Comparison of ENCODE assay signal across 20 cellular contexts in genomic region chr22:39453765-39454378, GRCh38. TPM values are rescaled to one million over a fixed set of nuclear protein-coding genes. Genes with fewer than 3 reads are reported as not detected.
A peak's percentile ranks its signal among the peaks of the same experiment; 100 is the strongest.
DNase-seq lines count a peak whose midpoint lies in the region; ATAC-seq and TF ChIP-seq lines count a peak whose summit lies in the region.
"Had no signal": no experiment of that assay in that cellular context is flagged by ENCODE, and none has a peak within 500 bp of the region (broad histone marks: within the 10 kb centered on the region; RNA-seq: fewer than 3 reads in every experiment).

No MANE protein-coding gene starts in this region.

- H3K9me3 ChIP-seq in HEK293 (ENCODE audit: control insufficient read depth, insufficient read depth, low read depth, low read length) (no peaks in the 10 kb centered on the region), gastroesophageal sphincter (no peaks in the 10 kb centered on the region)
- H3K9me3 ChIP-seq: prostate gland, testis had no signal

- H3K27me3 Mint-ChIP-seq in stimulated activated memory B cell treated with anti-CD40 and anti-IgM and Interleukin-4, amounts not matched to agents 10 μg/mL and 1 μg/mL and 100 μg/mL, for 72 hours, result no peaks in the 10 kb centered on the region

- H3K36me3 ChIP-seq in HEK293 (ENCODE audit: control insufficient read depth in 2 of 2, insufficient read depth in 1 of 2, low read length in 2 of 2) (no peaks in the 10 kb centered on the region), gastroesophageal sphincter (no peaks in the 10 kb centered on the region)
- H3K36me3 ChIP-seq: prostate gland had no signal

- H3K36me3 Mint-ChIP-seq in stimulated activated memory B cell treated with anti-CD40 and anti-IgM and Interleukin-4, amounts not matched to agents 10 μg/mL and 1 μg/mL and 100 μg/mL, for 72 hours, result peaks cover 12% of the 10 kb centered on the region

- TF ChIP-seq CTCF in HEK293 (tag by site-specific recombination; IDR thresholded peaks at IDR 0.05), result no peak
- TF ChIP-seq CTCF in gastroesophageal sphincter (IDR thresholded peaks at IDR 0.05), result no peak

- no peak overlapping the region for H3K4me3 ChIP-seq in HEK293 (ENCODE audit: low read depth, low read length)
- H3K4me3 ChIP-seq in gastroesophageal sphincter, result no peak overlapping the region
- H3K4me3 ChIP-seq: prostate gland, testis had no signal

- WGBS in gastroesophageal sphincter (ENCODE audit: low coverage in 1 of 2), 2 donors, result 50 to 70% methylated on average over 2 to 4 of the region's 9 CpGs

- TF ChIP-seq POLR2A in gastroesophageal sphincter (IDR thresholded peaks at IDR 0.05), result no peak

- no peak overlapping the region for H3K4me3 Mint-ChIP-seq in stimulated activated memory B cell treated with anti-CD40 and anti-IgM and Interleukin-4, amounts not matched to agents 10 μg/mL and 1 μg/mL and 100 μg/mL, for 72 hours
- H3K4me3 Mint-ChIP-seq: activated naive CD4-positive, alpha-beta T cell treated with anti-CD3 and anti-CD28 coated beads for 36 hours; T-helper 17 cell had no signal

- POLR2A ChIA-PET in HEK293 (lab: Yijun Ruan, JAX), result interaction anchor here (0.7 to 1.6 kb wide), 5 partner anchors 48 to 70 kb away, joined by 3 to 5 read pairs (median 3); partner anchors contain the start of genes ATF4, MIEF1 and TAB1

- peak; percentile 75 for DNase-seq in OCI-M1 (lab: John Stamatoyannopoulos, UW)
- peak; percentile 91 for DNase-seq in islet precursor cell
- no peak for DNase-seq in activated CD4-positive, alpha-beta T cell treated with anti-CD3 and anti-CD28 coated beads, Interleukin-2, amount 50 U/mL, for 4 hours
- DNase-seq in SHP77 (lab: John Stamatoyannopoulos, UW), result no peak
- DNase-seq: activated CD4-positive, CD25-positive, alpha-beta regulatory T cell treated with anti-CD3 and anti-CD28 coated beads, Interleukin-2, amount 50 U/mL, for 72 hours; activated CD8-positive, alpha-beta memory T cell treated with anti-CD3 and anti-CD28 coated beads, Interleukin-2, amount 50 U/mL, for 48 hours; activated naive CD4-positive, alpha-beta T cell treated with anti-CD3 and anti-CD28 coated beads for 36 hours; DMS79 treated with DMSO at 0.1 percent for 48 hours; glutamatergic neuron; NCI-H2029; NCI-H748 treated with DMSO at 0.1 percent for 48 hours; T-helper 17 cell had no signal

- peaks cover 80% of the 10 kb centered on the region for H3K4me1 Mint-ChIP-seq in stimulated activated memory B cell treated with anti-CD40 and anti-IgM and Interleukin-4, amounts not matched to agents 10 μg/mL and 1 μg/mL and 100 μg/mL, for 72 hours

- peaks cover 39% of the 10 kb centered on the region for H3K27me3 ChIP-seq in gastroesophageal sphincter
- H3K27me3 ChIP-seq: testis had no signal

- TF ChIP-seq EP300 in gastroesophageal sphincter (IDR thresholded peaks at IDR 0.05), result no peak

- no peak for ATAC-seq in stimulated activated memory B cell treated with anti-CD40 and anti-IgM and Interleukin-4, amounts not matched to agents 10 μg/mL and 1 μg/mL and 100 μg/mL, for 72 hours
- ATAC-seq in gastroesophageal sphincter, result no peak
- ATAC-seq: T-helper 17 cell had no signal

- H3K27ac ChIP-seq in HEK293 (ENCODE audit: extremely low read depth, low read depth, low read length) (no peak overlapping the region), gastroesophageal sphincter (peak overlapping the region in 2 of 4 donors; percentile 2 to 24)
- H3K27ac ChIP-seq: C4-2B, prostate gland had no signal

- no peaks in the 10 kb centered on the region for H3K9me3 Mint-ChIP-seq in stimulated activated memory B cell treated with anti-CD40 and anti-IgM and Interleukin-4, amounts not matched to agents 10 μg/mL and 1 μg/mL and 100 μg/mL, for 72 hours
- H3K9me3 Mint-ChIP-seq: activated naive CD4-positive, alpha-beta T cell treated with anti-CD3 and anti-CD28 coated beads for 36 hours had no signal

- H3K27ac Mint-ChIP-seq in stimulated activated memory B cell treated with anti-CD40 and anti-IgM and Interleukin-4, amounts not matched to agents 10 μg/mL and 1 μg/mL and 100 μg/mL, for 72 hours, result peak overlapping the region; percentile 63
- H3K27ac Mint-ChIP-seq: activated naive CD4-positive, alpha-beta T cell treated with anti-CD3 and anti-CD28 coated beads for 36 hours; T-helper 17 cell had no signal

- CTCF ChIA-PET in HEK293 (lab: Yijun Ruan, JAX), result interaction anchor here (0.7 kb wide), 1 partner anchor 319 kb away, joined by 3 read pairs; no protein-coding TSS in a partner anchor

- H3K4me1 ChIP-seq in HEK293 (ENCODE audit: control insufficient read depth, insufficient read depth, low read length) (peaks cover 3% of the 10 kb centered on the region; the same call in 1 of the 2 replicates), gastroesophageal sphincter (peaks cover 0 to 22% (median 4%) of the 10 kb centered on the region in 3 donors)
- H3K4me1 ChIP-seq: prostate gland had no signal

TF ChIP-seq in HEK293, 187 proteins besides CTCF, POLR2A, EP300 and RAD21:
- TF ChIP-seq EGR2 (tag by site-specific recombination; IDR thresholded peaks at IDR 0.05; ENCODE audit: low read depth) (peak; percentile 74), ZFHX2 (tag by site-specific recombination; conservative IDR thresholded peaks at IDR 0.05) (peak; percentile 85), ZBTB17 (tag by site-specific recombination; IDR thresholded peaks at IDR 0.05) (peak; percentile 71), ZIC2 (tag by site-specific recombination; IDR thresholded peaks at IDR 0.05) (0 out of 2 replicates have a peak, but pooled peaks have one; percentile 22), SCRT2 (tag by site-specific recombination; IDR thresholded peaks at IDR 0.05) (no peak), HOXC10 (CRISPR knock-in tag; IDR thresholded peaks at IDR 0.05) (no peak)
- TF ChIP-seq, protein P1, sequence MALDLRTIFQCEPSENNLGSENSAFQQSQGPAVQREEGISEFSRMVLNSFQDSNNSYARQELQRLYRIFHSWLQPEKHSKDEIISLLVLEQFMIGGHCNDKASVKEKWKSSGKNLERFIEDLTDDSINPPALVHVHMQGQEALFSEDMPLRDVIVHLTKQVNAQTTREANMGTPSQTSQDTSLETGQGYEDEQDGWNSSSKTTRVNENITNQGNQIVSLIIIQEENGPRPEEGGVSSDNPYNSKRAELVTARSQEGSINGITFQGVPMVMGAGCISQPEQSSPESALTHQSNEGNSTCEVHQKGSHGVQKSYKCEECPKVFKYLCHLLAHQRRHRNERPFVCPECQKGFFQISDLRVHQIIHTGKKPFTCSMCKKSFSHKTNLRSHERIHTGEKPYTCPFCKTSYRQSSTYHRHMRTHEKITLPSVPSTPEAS (tag by site-specific recombination; IDR thresholded peaks at IDR 0.05), result no peak

RNA-seq across cellular contexts. Expression of gene MGAT3, which starts 2.9 kb away (rescaled TPM):
- 1 to 10 TPM; 2.6 to 3.9 (median 2.9) TPM for total RNA-seq in gastroesophageal sphincter
- total RNA-seq: dermis microvascular lymphatic vessel endothelial cell, M059J had no signal

RNA-seq across cellular contexts. Expression of gene MIEF1, which starts 48.2 kb away (rescaled TPM):
- 10 to 100 TPM; 17.8 to 28.3 (median 21.4) TPM for total RNA-seq in gastroesophageal sphincter

RNA-seq across cellular contexts. Expression of gene TAB1, which starts 54.3 kb away (rescaled TPM):
- 10 to 100 TPM; 20.6 to 29.0 (median 23.8) TPM for total RNA-seq in gastroesophageal sphincter

Comparison
In these comparisons a context has a peak if more than half of its experiments do, and no peak if none do; other contexts are left out.
1. DNase-seq: peak in OCI-M1 (single experiment) and islet precursor cell (single experiment); none in activated CD4-positive, alpha-beta T cell treated with anti-CD3 and anti-CD28 coated beads, Interleukin-2, amount 50 U/mL, for 4 hours (0 of 2) and SHP77 (0 of 2).